In genomic region chr1:206700445-206701036, GRCh38 we compare ENCODE assay signal across 1 cellular context.
TF ChIP-seq lines count a peak whose summit lies in the region.

No MANE protein-coding gene starts in this region.

TF ChIP-seq in K562, 482 proteins besides CTCF, POLR2A, EP300 and RAD21 (continued from another document):
- TF ChIP-seq E4F1 (CRISPR knock-in tag; IDR thresholded peaks at IDR 0.05; ENCODE audit: borderline replicate concordance) (no peak), RBM22 (IDR thresholded peaks at IDR 0.05; ENCODE audit: low read depth, low read length, poor library complexity, severe bottlenecking) (no peak), STAT5A (IDR thresholded peaks at IDR 0.05; ENCODE audit: borderline replicate concordance, low read length) (0 out of 2 replicates have a peak, but pooled peaks have one; percentile 17), FOSL1 (tag; conservative IDR thresholded peaks at IDR 0.05) (no peak), STAT5B (CRISPR knock-in tag; IDR thresholded peaks at IDR 0.05) (no peak), RBM39 (optimal IDR thresholded peaks at IDR 0.05; ENCODE audit: low read depth, low read length) (no peak), ZSCAN29 (IDR thresholded peaks at IDR 0.05) (no peak), ZNF232 (CRISPR knock-in tag; IDR thresholded peaks at IDR 0.05) (no peak), ZKSCAN8 (CRISPR knock-in tag; IDR thresholded peaks at IDR 0.05) (no peak), POLR2AphosphoS5 (IDR thresholded peaks at IDR 0.05; ENCODE audit: control insufficient read depth, insufficient read depth, low read depth, low read length) (peak; percentile 24; the same call in 1 of the 2 replicates), TCF7L2 (IDR thresholded peaks at IDR 0.05; ENCODE audit: low read depth, low read length) (no peak), ZBTB11 (CRISPR knock-in tag; IDR thresholded peaks at IDR 0.05) (no peak), NFIC (IDR thresholded peaks at IDR 0.05) (peak; percentile 49), SAFB (IDR thresholded peaks at IDR 0.05; ENCODE audit: borderline replicate concordance, low read depth, low read length) (no peak), U2AF1 (optimal IDR thresholded peaks at IDR 0.05; ENCODE audit: low read depth, low read length) (no peak), EGR1 (conservative IDR thresholded peaks at IDR 0.05) (peak; percentile 51; the same call in 1 of the 2 replicates), POLR2G (IDR thresholded peaks at IDR 0.05; ENCODE audit: low read depth, low read length) (no peak), PHF20 (IDR thresholded peaks at IDR 0.05; ENCODE audit: partially characterized antibody) (no peak), KDM1A (IDR thresholded peaks at IDR 0.05) (peak; percentile 91 to 92), ZNF586 (CRISPR knock-in tag; conservative IDR thresholded peaks at IDR 0.05) (no peak), NCOA6 (IDR thresholded peaks at IDR 0.05) (no peak), EP400 (IDR thresholded peaks at IDR 0.05) (no peak), KDM5B (IDR thresholded peaks at IDR 0.05; ENCODE audit: insufficient replicate concordance, low read depth, low read length) (no peak), CHD7 (IDR thresholded peaks at IDR 0.05; ENCODE audit: low read depth, low read length) (no peak), ZNF583 (CRISPR knock-in tag; IDR thresholded peaks at IDR 0.05) (no peak), TAL1 (IDR thresholded peaks at IDR 0.05) (peak; percentile 50; the same call in 1 of the 2 replicates), RFX5 (IDR thresholded peaks at IDR 0.05; ENCODE audit: low read depth, low read length) (no peak), NEUROD1 (IDR thresholded peaks at IDR 0.05; ENCODE audit: borderline replicate concordance, low read depth, low read length, partially characterized antibody) (no peak), CHAMP1 (IDR thresholded peaks at IDR 0.05) (no peak), MAFF (IDR thresholded peaks at IDR 0.05; ENCODE audit: low read length) (no peak), RCOR1 (IDR thresholded peaks at IDR 0.05; ENCODE audit: borderline replicate concordance in 1 of 2, low read depth in 2 of 2, low read length in 2 of 2) (peak in 1 of 2 experiments; percentile 55; a peak in 1 of 4 replicates), XRCC3 (IDR thresholded peaks at IDR 0.05) (no peak), RBM25 (IDR thresholded peaks at IDR 0.05; ENCODE audit: low read depth, low read length, severe bottlenecking) (no peak), NR3C1 (CRISPR knock-in tag; IDR thresholded peaks at IDR 0.05) (no peak), BMI1 (IDR thresholded peaks at IDR 0.05; ENCODE audit: low read length) (no peak), SMC3 (conservative IDR thresholded peaks at IDR 0.05; ENCODE audit: insufficient read depth, low read depth, low read length) (no peak), HMG20B (CRISPR knock-in tag; IDR thresholded peaks at IDR 0.05) (no peak)
- TF ChIP-seq, protein P1, sequence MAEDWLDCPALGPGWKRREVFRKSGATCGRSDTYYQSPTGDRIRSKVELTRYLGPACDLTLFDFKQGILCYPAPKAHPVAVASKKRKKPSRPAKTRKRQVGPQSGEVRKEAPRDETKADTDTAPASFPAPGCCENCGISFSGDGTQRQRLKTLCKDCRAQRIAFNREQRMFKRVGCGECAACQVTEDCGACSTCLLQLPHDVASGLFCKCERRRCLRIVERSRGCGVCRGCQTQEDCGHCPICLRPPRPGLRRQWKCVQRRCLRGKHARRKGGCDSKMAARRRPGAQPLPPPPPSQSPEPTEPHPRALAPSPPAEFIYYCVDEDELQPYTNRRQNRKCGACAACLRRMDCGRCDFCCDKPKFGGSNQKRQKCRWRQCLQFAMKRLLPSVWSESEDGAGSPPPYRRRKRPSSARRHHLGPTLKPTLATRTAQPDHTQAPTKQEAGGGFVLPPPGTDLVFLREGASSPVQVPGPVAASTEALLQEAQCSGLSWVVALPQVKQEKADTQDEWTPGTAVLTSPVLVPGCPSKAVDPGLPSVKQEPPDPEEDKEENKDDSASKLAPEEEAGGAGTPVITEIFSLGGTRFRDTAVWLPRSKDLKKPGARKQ (CRISPR knock-in tag; IDR thresholded peaks at IDR 0.05), result no peak
- TF ChIP-seq, protein P2, sequence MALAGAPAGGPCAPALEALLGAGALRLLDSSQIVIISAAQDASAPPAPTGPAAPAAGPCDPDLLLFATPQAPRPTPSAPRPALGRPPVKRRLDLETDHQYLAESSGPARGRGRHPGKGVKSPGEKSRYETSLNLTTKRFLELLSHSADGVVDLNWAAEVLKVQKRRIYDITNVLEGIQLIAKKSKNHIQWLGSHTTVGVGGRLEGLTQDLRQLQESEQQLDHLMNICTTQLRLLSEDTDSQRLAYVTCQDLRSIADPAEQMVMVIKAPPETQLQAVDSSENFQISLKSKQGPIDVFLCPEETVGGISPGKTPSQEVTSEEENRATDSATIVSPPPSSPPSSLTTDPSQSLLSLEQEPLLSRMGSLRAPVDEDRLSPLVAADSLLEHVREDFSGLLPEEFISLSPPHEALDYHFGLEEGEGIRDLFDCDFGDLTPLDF (CRISPR knock-in tag; IDR thresholded peaks at IDR 0.05), result no peak
